1 cellular context compared by ENCODE assay signal in genomic region chr21:36471254-36471723, GRCh38.
A peak's percentile ranks its signal among the peaks of the same experiment; 100 is the strongest.
TF ChIP-seq lines count a peak whose summit lies in the region.

No MANE protein-coding gene starts in this region.

TF ChIP-seq in HepG2, 621 proteins besides CTCF, POLR2A, EP300 and RAD21 (continued from another document):
- TF ChIP-seq ZFX (CRISPR knock-in tag; IDR thresholded peaks at IDR 0.05; ENCODE audit: low read depth) (no peak), KDM5B (CRISPR knock-in tag; IDR thresholded peaks at IDR 0.05; ENCODE audit: borderline replicate concordance) (no peak), TRIM24 (CRISPR knock-in tag; IDR thresholded peaks at IDR 0.05) (no peak), ZNF207 (IDR thresholded peaks at IDR 0.05; ENCODE audit: borderline replicate concordance) (no peak), ZBTB43 (CRISPR knock-in tag; conservative IDR thresholded peaks at IDR 0.05) (no peak), ZNF570 (CRISPR knock-in tag; IDR thresholded peaks at IDR 0.05; ENCODE audit: borderline replicate concordance) (no peak), FOXJ3 (CRISPR knock-in tag; IDR thresholded peaks at IDR 0.05; ENCODE audit: borderline replicate concordance) (no peak), ZNF709 (CRISPR knock-in tag; IDR thresholded peaks at IDR 0.05) (no peak), ZNF749 (CRISPR knock-in tag; IDR thresholded peaks at IDR 0.05; ENCODE audit: borderline replicate concordance) (no peak), ZNF770 (CRISPR knock-in tag; IDR thresholded peaks at IDR 0.05) (no peak), ZNF619 (CRISPR knock-in tag; IDR thresholded peaks at IDR 0.05) (no peak), ZFP91 (CRISPR knock-in tag; IDR thresholded peaks at IDR 0.05; ENCODE audit: borderline replicate concordance) (no peak), LCORL (IDR thresholded peaks at IDR 0.05) (no peak), LCORL (CRISPR knock-in tag; IDR thresholded peaks at IDR 0.05) (0 out of 2 replicates have a peak, but pooled peaks have one; percentile 23), ZFY (CRISPR knock-in tag; IDR thresholded peaks at IDR 0.05) (no peak), MAF1 (CRISPR knock-in tag; IDR thresholded peaks at IDR 0.05; ENCODE audit: borderline replicate concordance) (no peak), MNT (IDR thresholded peaks at IDR 0.05) (no peak), ZNF558 (CRISPR knock-in tag; IDR thresholded peaks at IDR 0.05; ENCODE audit: borderline replicate concordance) (no peak), MAZ (IDR thresholded peaks at IDR 0.05; ENCODE audit: borderline replicate concordance, low read depth, low read length) (no peak), MAZ (CRISPR knock-in tag; IDR thresholded peaks at IDR 0.05; ENCODE audit: low read depth) (no peak), FOXA3 (CRISPR knock-in tag; IDR thresholded peaks at IDR 0.05) (0 out of 2 replicates have a peak, but pooled peaks have one; percentile 19), ZNF556 (CRISPR knock-in tag; IDR thresholded peaks at IDR 0.05; ENCODE audit: borderline replicate concordance) (no peak), ZNF3 (CRISPR knock-in tag; IDR thresholded peaks at IDR 0.05) (0 out of 2 replicates have a peak, but pooled peaks have one; percentile 33), ZNF296 (CRISPR knock-in tag; conservative IDR thresholded peaks at IDR 0.05) (no peak), MYNN (CRISPR knock-in tag; IDR thresholded peaks at IDR 0.05; ENCODE audit: low read depth) (no peak), ZNF44 (CRISPR knock-in tag; IDR thresholded peaks at IDR 0.05) (no peak), RXRB (CRISPR knock-in tag; IDR thresholded peaks at IDR 0.05; ENCODE audit: borderline replicate concordance) (no peak)
